ENCODE assay signal across 17 cellular contexts in the genomic region with DNA sequence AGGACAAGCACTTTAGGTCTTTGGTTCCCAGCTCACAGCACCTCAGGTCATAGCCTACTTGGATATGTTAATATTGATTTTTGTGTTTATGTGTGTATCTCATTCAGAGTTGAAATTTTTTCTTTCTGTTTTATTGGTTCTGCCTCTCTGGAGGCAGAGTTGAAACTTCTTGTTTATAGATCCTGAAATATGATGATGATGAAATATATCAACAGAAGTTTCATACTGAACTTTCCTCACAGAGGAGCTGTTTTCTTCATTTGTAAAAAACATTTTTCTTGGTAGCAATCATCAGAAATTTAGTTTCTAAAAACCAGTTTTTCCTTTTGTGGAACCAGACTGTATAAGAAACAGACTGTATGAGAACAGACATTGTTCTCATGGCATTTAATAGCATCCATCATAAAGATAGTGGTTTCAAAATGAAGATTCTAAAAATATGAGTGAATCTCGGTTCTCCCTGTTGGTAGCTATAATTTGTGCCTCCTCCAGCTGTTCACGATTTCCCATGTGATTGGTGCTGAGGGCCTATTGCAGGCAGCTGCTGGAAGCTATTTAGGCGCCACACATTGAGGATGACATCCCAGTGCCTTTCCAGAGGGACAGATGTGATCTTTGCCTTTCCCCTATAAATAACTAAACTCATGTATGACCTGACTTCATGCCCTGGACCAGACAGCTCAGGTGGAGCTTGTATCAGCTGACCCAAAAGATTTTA. TPM values are rescaled to one million over a fixed set of nuclear protein-coding genes. Genes with fewer than 3 reads are reported as not detected.
"Had no signal": no experiment of that assay in that cellular context is flagged by ENCODE, and none has a peak within 500 bp of the region (broad histone marks: within the 10 kb centered on the region; RNA-seq: fewer than 3 reads in every experiment).

No MANE protein-coding gene starts in this region.

- H3K4me1 Mint-ChIP-seq: stimulated activated effector memory CD8-positive, alpha-beta T cell treated with anti-CD3 and anti-CD28 coated beads, Interleukin-12 subunit alpha, Interleukin-12 subunit beta, amount 100 ng/mL, for 72 hours had no signal

- H3K36me3 ChIP-seq: transverse colon had no signal

- ATAC-seq: activated CD4-positive, CD25-positive, alpha-beta regulatory T cell treated with anti-CD3 and anti-CD28 coated beads, Interleukin-2, amount 50 U/mL, for 24 hours; effector memory CD8-positive, alpha-beta T cell; pancreas; stimulated activated effector memory CD8-positive, alpha-beta T cell treated with anti-CD3 and anti-CD28 coated beads, Interleukin-12 subunit alpha, Interleukin-12 subunit beta, amount 100 ng/mL, for 72 hours had no signal

- H3K27me3 Mint-ChIP-seq: dendritic cell treated with granulocyte-macrophage colony-stimulating factor and Interleukin-4, amounts not matched to agents 40 ng/mL and 50 ng/mL, for 4 days had no signal

- H3K4me3 ChIP-seq: ascending aorta, pancreas, transverse colon, vagina had no signal

- H3K27ac ChIP-seq: ascending aorta, pancreas, transverse colon, vagina had no signal

- H3K9me3 Mint-ChIP-seq: activated T-helper 1 cell treated with anti-CD3 and anti-CD28 coated beads, Interleukin-12 subunit alpha, Interleukin-12 subunit beta, Interleukin-2, Interleukin-4 antibody, amounts not matched to agents 30 ng/mL and 10 ng/mL and 1 ng/mL, durations not matched to agents 14 hours and 24 hours and 36 hours; dendritic cell treated with granulocyte-macrophage colony-stimulating factor and Interleukin-4, amounts not matched to agents 40 ng/mL and 50 ng/mL, for 4 days; effector memory CD8-positive, alpha-beta T cell; stimulated activated effector memory CD8-positive, alpha-beta T cell treated with anti-CD3 and anti-CD28 coated beads, Interleukin-12 subunit alpha, Interleukin-12 subunit beta, amount 100 ng/mL, for 72 hours had no signal

- H3K36me3 Mint-ChIP-seq: stimulated activated effector memory CD8-positive, alpha-beta T cell treated with anti-CD3 and anti-CD28 coated beads, Interleukin-12 subunit alpha, Interleukin-12 subunit beta, amount 100 ng/mL, for 72 hours had no signal

- H3K9me3 ChIP-seq: ascending aorta, pancreas, transverse colon, vagina had no signal

- DNase-seq: effector memory CD8-positive, alpha-beta T cell; islet precursor cell; midbrain; pancreas; transverse colon had no signal

- H3K4me3 Mint-ChIP-seq: activated T-helper 1 cell treated with anti-CD3 and anti-CD28 coated beads, Interleukin-12 subunit alpha, Interleukin-12 subunit beta, Interleukin-2, Interleukin-4 antibody, amounts not matched to agents 30 ng/mL and 10 ng/mL and 1 ng/mL, durations not matched to agents 14 hours and 24 hours and 36 hours; dendritic cell treated with granulocyte-macrophage colony-stimulating factor and Interleukin-4, amounts not matched to agents 40 ng/mL and 50 ng/mL, for 4 days; effector memory CD8-positive, alpha-beta T cell; stimulated activated effector memory CD8-positive, alpha-beta T cell treated with anti-CD3 and anti-CD28 coated beads, Interleukin-12 subunit alpha, Interleukin-12 subunit beta, amount 100 ng/mL, for 72 hours had no signal

- H3K27ac Mint-ChIP-seq: activated T-helper 1 cell treated with anti-CD3 and anti-CD28 coated beads, Interleukin-12 subunit alpha, Interleukin-12 subunit beta, Interleukin-2, Interleukin-4 antibody, amounts not matched to agents 30 ng/mL and 10 ng/mL and 1 ng/mL, durations not matched to agents 14 hours and 24 hours and 36 hours; dendritic cell treated with granulocyte-macrophage colony-stimulating factor and Interleukin-4, amounts not matched to agents 40 ng/mL and 50 ng/mL, for 4 days; effector memory CD8-positive, alpha-beta T cell; stimulated activated effector memory CD8-positive, alpha-beta T cell treated with anti-CD3 and anti-CD28 coated beads, Interleukin-12 subunit alpha, Interleukin-12 subunit beta, amount 100 ng/mL, for 72 hours had no signal

RNA-seq across cellular contexts. Expression of a gene that starts 39.5 kb away (rescaled TPM):
- total RNA-seq: activated CD8-positive, alpha-beta memory T cell treated with anti-CD3 and anti-CD28 coated beads for 36 hours; ascending aorta; bronchial epithelial cell; lung microvascular endothelial cell; transverse colon; vagina had no signal
- polyA plus RNA-seq: fibroblast of lung had no signal

RNA-seq across cellular contexts. Expression of a gene that starts 48.6 kb away (rescaled TPM):
- total RNA-seq: activated T-helper 1 cell treated with anti-CD3 and anti-CD28 coated beads, Interleukin-12 subunit alpha, Interleukin-12 subunit beta, Interleukin-2, Interleukin-4 antibody, amounts not matched to agents 30 ng/mL and 10 ng/mL and 1 ng/mL, durations not matched to agents 14 hours and 24 hours and 36 hours; ascending aorta; bronchial epithelial cell; cerebellum; lung microvascular endothelial cell; myocyte; transverse colon had no signal
- polyA plus RNA-seq: fibroblast of lung had no signal
